In genomic region chr13:44660050-44660449, GRCh38 we compare ENCODE assay signal across 32 cellular contexts.
A peak's percentile ranks its signal among the peaks of the same experiment; 100 is the strongest.
DNase-seq lines count a peak whose midpoint lies in the region; ATAC-seq, FAIRE-seq and TF ChIP-seq lines count a peak whose summit lies in the region.
"Had no signal": no experiment of that assay in that cellular context is flagged by ENCODE, and none has a peak within 500 bp of the region (broad histone marks: within the 10 kb centered on the region; RNA-seq: fewer than 3 reads in every experiment).

No MANE protein-coding gene starts in this region.

- H4K91ac ChIP-seq in IMR-90 (ENCODE audit: insufficient read depth, low read depth, low read length) = peak overlapping the region; percentile 5

- H3K36me3 Mint-ChIP-seq in CD8-positive, alpha-beta T cell = no peaks in the 10 kb centered on the region
- H3K36me3 Mint-ChIP-seq: CD8-positive, alpha-beta memory T cell; naive B cell; WTC11 had no signal

- in situ Hi-C loops in IMR-90 (cut with MboI; ENCODE audit: low sequenced_read_pairs) = no loop called here

- peaks cover 4% of the 10 kb centered on the region; the same call in 1 of the 2 replicates for H3K9me1 ChIP-seq in IMR-90 (ENCODE audit: insufficient read depth, low read length)

- TF ChIP-seq RAD21 in IMR-90 (IDR thresholded peaks at IDR 0.05; ENCODE audit: low read length) = no peak

- peaks cover 10% of the 10 kb centered on the region for H3K27me3 Mint-ChIP-seq in CD8-positive, alpha-beta T cell (ENCODE audit: low read depth)

- POLR2A ChIA-PET in IMR-90 (lab: Charles Lee; ENCODE audit: unreplicated experiment) = no interaction called here
- POLR2A ChIA-PET in CD8-positive, alpha-beta T cell (lab: Charles Lee) = no interaction called here

- H3K9ac ChIP-seq in IMR-90 (ENCODE audit: low read depth, low read length) = no peak overlapping the region
- no peak overlapping the region for H3K9ac ChIP-seq in mesendoderm (ENCODE audit: low read length)

- TF ChIP-seq POLR2A in IMR-90 (IDR thresholded peaks at IDR 0.05; ENCODE audit: low read depth, low read length) = no peak

- no peak overlapping the region for H3K27ac Mint-ChIP-seq in CD8-positive, alpha-beta T cell
- H3K27ac Mint-ChIP-seq: activated naive CD4-positive, alpha-beta T cell treated with anti-CD3 and anti-CD28 coated beads for 36 hours; activated T-cell treated with anti-CD3 and anti-CD28 coated beads, Interleukin-2, amount 50 U/mL, for 72 hours; B cell; CD8-positive, alpha-beta memory T cell; WTC11 had no signal

- H4K5ac ChIP-seq in IMR-90 (ENCODE audit: low read depth, low read length) = no peak overlapping the region
- H4K5ac ChIP-seq in mesendoderm (ENCODE audit: low read length) = no peak overlapping the region

- H3K4me3 Mint-ChIP-seq in CD8-positive, alpha-beta T cell = no peak overlapping the region
- H3K4me3 Mint-ChIP-seq: activated naive CD4-positive, alpha-beta T cell treated with anti-CD3 and anti-CD28 coated beads for 36 hours; activated T-cell treated with anti-CD3 and anti-CD28 coated beads, Interleukin-2, amount 50 U/mL, for 72 hours; B cell; CD8-positive, alpha-beta memory T cell; naive B cell; WTC11 had no signal

- no peak for FAIRE-seq in bronchial epithelial cell (lab: Jason Lieb, UNC)
- FAIRE-seq: A204.1 had no signal

- H3K79me2 ChIP-seq in mesendoderm (ENCODE audit: control insufficient read depth, insufficient read depth, low read length) = no peaks in the 10 kb centered on the region

- no TSS peak for BruUV-seq in IMR-90 (replicated peaks; lab: Mats Ljungman, UMichigan)

- H2BK5ac ChIP-seq in IMR-90 (ENCODE audit: low read depth, low read length, poor library complexity, severe bottlenecking) (no peak overlapping the region), mesendoderm (ENCODE audit: low read length) (no peak overlapping the region)

- H3K36me3 ChIP-seq in IMR-90 (ENCODE audit: control insufficient read depth, insufficient read depth, low read length) = no peaks in the 10 kb centered on the region
- no peaks in the 10 kb centered on the region for H3K36me3 ChIP-seq in bronchial epithelial cell (ENCODE audit: control insufficient read depth, insufficient read depth, low read length)
- no peaks in the 10 kb centered on the region for H3K36me3 ChIP-seq in mesendoderm (ENCODE audit: control insufficient read depth, insufficient read depth, low read length)
- no peaks in the 10 kb centered on the region for H3K36me3 ChIP-seq in CD8-positive, alpha-beta T cell (ENCODE audit: insufficient read depth, low read length)
- no peaks in the 10 kb centered on the region for H3K36me3 ChIP-seq in left lung
- H3K36me3 ChIP-seq: adrenal gland, brain microvascular endothelial cell had no signal

- intact Hi-C loops in IMR-90 (cut with micrococcal nuclease) = no loop called here
- intact Hi-C loops in CD8-positive, alpha-beta T cell (cut with DNase I, micrococcal nuclease) = no loop called here
- intact Hi-C loops in left lung (cut with DNase I) = no loop called here

- H3K56ac ChIP-seq in IMR-90 (ENCODE audit: extremely low read depth, insufficient read depth, low read length) (no peak overlapping the region), mesendoderm (ENCODE audit: low read length) (no peak overlapping the region)

- H2BK120ac ChIP-seq in IMR-90 (ENCODE audit: low read depth, low read length) = no peak overlapping the region
- H2BK120ac ChIP-seq in mesendoderm (ENCODE audit: low read depth, low read length) = no peak overlapping the region

- H3K79me1 ChIP-seq in IMR-90 (ENCODE audit: low read depth in 1 of 2, low read length in 2 of 2) = no peaks in the 10 kb centered on the region
- no peaks in the 10 kb centered on the region for H3K79me1 ChIP-seq in mesendoderm (ENCODE audit: low read length)

- no peak overlapping the region for H3K4me2 ChIP-seq in IMR-90 (ENCODE audit: low read depth, low read length)
- no peak overlapping the region for H3K4me2 ChIP-seq in mesendoderm (ENCODE audit: low read length)
- H3K4me2 ChIP-seq: PC-9 had no signal

- H3K4me3 ChIP-seq in IMR-90 (ENCODE audit: insufficient read depth, low read depth, low read length) = no peak overlapping the region
- H3K4me3 ChIP-seq in bronchial epithelial cell (ENCODE audit: low read depth, low read length) = no peak overlapping the region
- no peak overlapping the region for H3K4me3 ChIP-seq in mesendoderm (ENCODE audit: low read length)
- H3K4me3 ChIP-seq in CD8-positive, alpha-beta T cell (ENCODE audit: low read depth, low read length) = no peak overlapping the region
- no peak overlapping the region for H3K4me3 ChIP-seq in left lung
- H3K4me3 ChIP-seq: adrenal gland, PC-9, psoas muscle, testis had no signal

- H2AFZ ChIP-seq in IMR-90 (replicated peaks; ENCODE audit: low read length, poor library complexity) = peak overlapping the region; percentile 29
- H2AFZ ChIP-seq: PC-9 had no signal

- no peak overlapping the region for H2BK20ac ChIP-seq in IMR-90 (ENCODE audit: low read depth, low read length)

- H3K27me3 ChIP-seq in IMR-90 (ENCODE audit: control insufficient read depth, insufficient read depth, low read length) (no peaks in the 10 kb centered on the region), bronchial epithelial cell (ENCODE audit: control insufficient read depth, insufficient read depth, low read length) (no peaks in the 10 kb centered on the region), mesendoderm (ENCODE audit: insufficient read depth, low read length, poor library complexity) (no peaks in the 10 kb centered on the region), left lung (no peaks in the 10 kb centered on the region)
- no peaks in the 10 kb centered on the region for H3K27me3 ChIP-seq in CD8-positive, alpha-beta T cell (ENCODE audit: insufficient read depth, low read length)
- H3K27me3 ChIP-seq: adrenal gland, brain microvascular endothelial cell, testis had no signal

- peak overlapping the region; percentile 33 for H2AK9ac ChIP-seq in IMR-90 (replicated peaks; ENCODE audit: low read depth, low read length, poor library complexity)

- 59% methylated on average over 3 of the region's 6 CpGs; no CpG with 5 or more reads in 1 of the 2 experiments for WGBS in IMR-90 (ENCODE audit: extremely low coverage in 2 of 2, insufficient read length in 1 of 2), 2 experiments
- WGBS in mesendoderm (ENCODE audit: extremely low coverage, insufficient coverage, low lambda C conversion rate) = no CpG with 5 or more reads among the region's 6 CpGs

- DNase-seq in AG08396 (ENCODE audit: low spot score) = peak; percentile 29
- no peak for DNase-seq in IMR-90
- peak; percentile 39 for DNase-seq in bronchial epithelial cell (ENCODE audit: low read depth)
- DNase-seq in mesendoderm = no peak
- no peak for DNase-seq in LoVo (ENCODE audit: low spot score)
- no peak for DNase-seq in NCI-H2107 treated with DMSO at 0.1 percent for 48 hours (lab: John Stamatoyannopoulos, UW; ENCODE audit: unreplicated experiment)
- DNase-seq in CD8-positive, alpha-beta T cell = no peak
- DNase-seq in left lung = no peak
- DNase-seq: activated CD4-positive, alpha-beta T cell treated with anti-CD3 and anti-CD28 coated beads, Interleukin-2, amount 50 U/mL, for 1 hour; activated naive CD4-positive, alpha-beta T cell treated with anti-CD3 and anti-CD28 coated beads for 36 hours; activated T-cell treated with anti-CD3 and anti-CD28 coated beads, Interleukin-2, amount 50 U/mL, for 72 hours; adrenal gland; brain microvascular endothelial cell; CD8-positive, alpha-beta memory T cell; GDM1; Kasumi-1; naive B cell; NCI-H1092 treated with DMSO at 0.1 percent for 48 hours; NCI-H187 treated with DMSO at 0.1 percent for 48 hours; NCI-H524; nucleus accumbens; PC-9; psoas muscle; Right ventricle myocardium superior; stimulated activated naive CD4-positive, alpha-beta T cell treated with Interleukin-2 at 50 U/mL for 16 hours; SW 1271; T1000; testis had no signal

- no peak overlapping the region for H3K14ac ChIP-seq in IMR-90 (replicated peaks; ENCODE audit: low read depth, low read length)

- peak; percentile 51; the same call in 1 of the 2 replicates for ATAC-seq in IMR-90 (ENCODE audit: low read depth)
- no peak for ATAC-seq in CD8-positive, alpha-beta T cell
- ATAC-seq in left lung = no peak
- ATAC-seq: HCT116, psoas muscle, WTC11 had no signal

- H3K27ac ChIP-seq in IMR-90 (ENCODE audit: insufficient read depth, low read length) (no peak overlapping the region), mesendoderm (ENCODE audit: low read depth, low read length) (no peak overlapping the region), left lung (no peak overlapping the region)
- no peak overlapping the region for H3K27ac ChIP-seq in CD8-positive, alpha-beta T cell (ENCODE audit: low read depth, low read length)
- H3K27ac ChIP-seq: adrenal gland, brain microvascular endothelial cell, PC-9, psoas muscle, testis had no signal

- H3K9me3 ChIP-seq in IMR-90 (ENCODE audit: control insufficient read depth, insufficient read depth, low read length) (no peaks in the 10 kb centered on the region), left lung (no peaks in the 10 kb centered on the region)
- H3K9me3 ChIP-seq in CD8-positive, alpha-beta T cell (ENCODE audit: low read length) = no peaks in the 10 kb centered on the region
- H3K9me3 ChIP-seq: adrenal gland, psoas muscle, testis had no signal

- dilution Hi-C loops in IMR-90 (cut with HindIII; ENCODE audit: low sequenced_read_pairs, unreplicated experiment) = no loop called here

- TF ChIP-seq CTCF in IMR-90 (conservative IDR thresholded peaks at IDR 0.05; ENCODE audit: low read depth, low read length) (no peak), bronchial epithelial cell (IDR thresholded peaks at IDR 0.05; ENCODE audit: insufficient read depth, low read length, severe bottlenecking) (no peak), left lung (IDR thresholded peaks at IDR 0.05) (no peak)
- TF ChIP-seq CTCF in CD8-positive, alpha-beta T cell (IDR thresholded peaks at IDR 0.05) = no peak

- H3K4ac ChIP-seq in IMR-90 (ENCODE audit: low read depth, low read length) (no peak overlapping the region; the same call in 1 of the 2 replicates), mesendoderm (ENCODE audit: low read depth, low read length) (no peak overlapping the region)

- H3K4me1 Mint-ChIP-seq in CD8-positive, alpha-beta T cell (ENCODE audit: low read depth) = no peaks in the 10 kb centered on the region
- H3K4me1 Mint-ChIP-seq: B cell; CD8-positive, alpha-beta memory T cell; naive B cell had no signal

- CTCF ChIA-PET in IMR-90 (lab: Yijun Ruan, JAX) = no interaction called here
- CTCF ChIA-PET in CD8-positive, alpha-beta T cell (lab: Charles Lee) = no interaction called here

- H4K8ac ChIP-seq in IMR-90 (ENCODE audit: low read depth in 2 of 2, low read length in 2 of 2) (no peak overlapping the region; a peak in 1 of 4 replicates), mesendoderm (ENCODE audit: low read depth, low read length) (no peak overlapping the region)

- H2BK15ac ChIP-seq in IMR-90 (ENCODE audit: low read depth, low read length) (no peak overlapping the region), mesendoderm (replicated peaks; ENCODE audit: low read depth) (no peak overlapping the region)

- H2AK5ac ChIP-seq in IMR-90 (ENCODE audit: low read depth, low read length) (no peak overlapping the region), mesendoderm (ENCODE audit: low read length) (no peak overlapping the region)

- H4K20me1 ChIP-seq in IMR-90 (ENCODE audit: insufficient read depth, low read length) = no peaks in the 10 kb centered on the region

- H3K4me1 ChIP-seq in IMR-90 (ENCODE audit: control insufficient read depth, insufficient read depth, low read length) = peaks cover 5% of the 10 kb centered on the region
- H3K4me1 ChIP-seq in mesendoderm (ENCODE audit: control insufficient read depth, low read depth, low read length) = no peaks in the 10 kb centered on the region
- H3K4me1 ChIP-seq in CD8-positive, alpha-beta T cell (ENCODE audit: insufficient read depth, low read length) = no peaks in the 10 kb centered on the region
- H3K4me1 ChIP-seq in left lung = no peaks in the 10 kb centered on the region
- H3K4me1 ChIP-seq: adrenal gland, psoas muscle, testis had no signal

- H3K9me3 Mint-ChIP-seq in CD8-positive, alpha-beta T cell = no peaks in the 10 kb centered on the region
- H3K9me3 Mint-ChIP-seq: activated naive CD4-positive, alpha-beta T cell treated with anti-CD3 and anti-CD28 coated beads for 36 hours; activated T-cell treated with anti-CD3 and anti-CD28 coated beads, Interleukin-2, amount 50 U/mL, for 72 hours; WTC11 had no signal

- H3K18ac ChIP-seq in IMR-90 (ENCODE audit: low read depth, low read length) (no peak overlapping the region; the same call in 1 of the 2 replicates), mesendoderm (ENCODE audit: low read length) (no peak overlapping the region)

- H3K23ac ChIP-seq in IMR-90 (ENCODE audit: low read depth, low read length) (no peak overlapping the region), mesendoderm (ENCODE audit: low read length) (peak overlapping the region; percentile 83)

Comparison
In these comparisons a context has a peak if more than half of its experiments do, and no peak if none do; other contexts are left out.
1. DNase-seq: peak in AG08396 (single experiment) and bronchial epithelial cell (single experiment); none in IMR-90 (single experiment), mesendoderm (single experiment), LoVo (single experiment), NCI-H2107 treated with DMSO at 0.1 percent for 48 hours (single experiment), CD8-positive, alpha-beta T cell (0 of 7) and left lung (0 of 2).